ENCODE assay signal across 8 cellular contexts in genomic region chr12:109111775-109112491, GRCh38.
DNase-seq lines count a peak whose midpoint lies in the region; ATAC-seq lines count a peak whose summit lies in the region.

No MANE protein-coding gene starts in this region.

- no peaks in the 10 kb centered on the region for H3K9me3 Mint-ChIP-seq in stimulated activated effector memory CD8-positive, alpha-beta T cell treated with anti-CD3 and anti-CD28 coated beads, Interleukin-12 subunit alpha, Interleukin-12 subunit beta, amount 100 ng/mL, for 72 hours

- H3K4me3 Mint-ChIP-seq in stimulated activated effector memory CD8-positive, alpha-beta T cell treated with anti-CD3 and anti-CD28 coated beads, Interleukin-12 subunit alpha, Interleukin-12 subunit beta, amount 100 ng/mL, for 72 hours: peak overlapping the region; percentile 48

- ATAC-seq in stimulated activated effector memory CD8-positive, alpha-beta T cell treated with anti-CD3 and anti-CD28 coated beads, Interleukin-12 subunit alpha, Interleukin-12 subunit beta, amount 100 ng/mL, for 72 hours: peak; percentile 46
- ATAC-seq in GM21529 (IDR thresholded peaks at IDR 0.05; ENCODE audit: unreplicated experiment) (no peak), HG02981 (IDR thresholded peaks at IDR 0.05; ENCODE audit: unreplicated experiment) (no peak)

- peak overlapping the region; percentile 64 for H3K27ac ChIP-seq in epithelial cell of prostate

- H3K27ac Mint-ChIP-seq in stimulated activated effector memory CD8-positive, alpha-beta T cell treated with anti-CD3 and anti-CD28 coated beads, Interleukin-12 subunit alpha, Interleukin-12 subunit beta, amount 100 ng/mL, for 72 hours: peak overlapping the region; percentile 50

- H3K4me3 ChIP-seq in GM08714 (ENCODE audit: low read length): peak overlapping the region; percentile 39; the same call in 1 of the 2 replicates

- peaks cover 44% of the 10 kb centered on the region for H3K36me3 Mint-ChIP-seq in stimulated activated effector memory CD8-positive, alpha-beta T cell treated with anti-CD3 and anti-CD28 coated beads, Interleukin-12 subunit alpha, Interleukin-12 subunit beta, amount 100 ng/mL, for 72 hours

- H3K4me1 Mint-ChIP-seq in stimulated activated effector memory CD8-positive, alpha-beta T cell treated with anti-CD3 and anti-CD28 coated beads, Interleukin-12 subunit alpha, Interleukin-12 subunit beta, amount 100 ng/mL, for 72 hours: peaks cover 5% of the 10 kb centered on the region

- peak; percentile 30 for DNase-seq in NCI-H2196 treated with DMSO at 0.1 percent for 48 hours (lab: John Stamatoyannopoulos, UW; ENCODE audit: unreplicated experiment)
- peak; percentile 39 for DNase-seq in activated T-cell treated with anti-CD3 and anti-CD28 coated beads for 48 hours (ENCODE audit: low read depth)
- DNase-seq in epithelial cell of prostate (ENCODE audit: low read depth, low spot score): no peak
- peak; percentile 67 for DNase-seq in midbrain (lab: John Stamatoyannopoulos, UW)
- DNase-seq in stimulated activated effector memory CD8-positive, alpha-beta T cell treated with anti-CD3 and anti-CD28 coated beads, Interleukin-12 subunit alpha, Interleukin-12 subunit beta, amount 100 ng/mL, for 72 hours (ENCODE audit: low spot score in 2 of 2): peak in 1 of 2 donors; percentile 71
